8 cellular contexts compared by ENCODE assay signal in the genomic region with DNA sequence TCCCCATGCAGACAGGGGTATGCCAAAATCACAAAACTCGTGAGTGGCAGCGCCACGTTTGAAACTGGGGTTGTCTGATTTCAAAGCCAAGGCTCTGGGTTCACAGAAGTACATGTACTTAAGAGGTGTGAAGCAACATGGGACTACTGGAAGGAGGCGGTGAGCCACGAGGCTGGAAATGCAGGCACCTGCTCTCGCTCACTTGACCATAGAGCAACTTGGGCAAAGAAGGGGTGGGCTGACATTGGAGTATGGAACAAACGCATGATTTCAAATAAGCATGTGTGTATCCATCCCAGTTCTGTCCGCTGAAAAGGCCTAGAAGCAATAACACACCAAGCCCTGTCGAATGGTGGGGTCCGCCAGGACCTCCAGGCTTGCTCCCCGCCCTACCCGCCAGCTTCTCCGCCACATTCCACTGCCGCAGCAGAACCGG. TPM values are rescaled to one million over a fixed set of nuclear protein-coding genes. Genes with fewer than 3 reads are reported as not detected.
A peak's percentile ranks its signal among the peaks of the same experiment; 100 is the strongest.
DNase-seq lines count a peak whose midpoint lies in the region; ATAC-seq, FAIRE-seq and TF ChIP-seq lines count a peak whose summit lies in the region.

No MANE protein-coding gene starts in this region.

- POLR2A ChIA-PET in endothelial cell of umbilical vein (lab: Charles Lee) = interaction anchor here (0.9 to 1.3 kb wide), 3 partner anchors 18 to 573 kb away, joined by 3 to 8 read pairs (median 4); a partner anchor contains a TSS

- dilution Hi-C loops in endothelial cell of umbilical vein (cut with MboI; ENCODE audit: extremely low pct_ligation_motif_present, low sequenced_read_pairs) = no loop called here

- peaks cover 55% of the 10 kb centered on the region for H3K79me2 ChIP-seq in endothelial cell of umbilical vein (ENCODE audit: control insufficient read depth, insufficient read depth, low read length)

- H3K4me1 ChIP-seq in BLaER1 treated with 17β-estradiol and CSF1 and Interleukin-3, amounts not matched to agents 10 nM and 100 nM = peaks cover 37 to 48% (median 42%) of the 10 kb centered on the region in 10 experiments
- peaks cover 26% of the 10 kb centered on the region for H3K4me1 ChIP-seq in endothelial cell of umbilical vein (ENCODE audit: control insufficient read depth, extremely low read depth, insufficient read depth, low read length)

- intact Hi-C loops in endothelial cell of umbilical vein (cut with micrococcal nuclease) = loop anchor here (1.0 to 5.0 kb wide), 3 partner anchors 40 to 170 kb away; a partner anchor contains a TSS

- peak; percentile 28 for DNase-seq in SK-MEL-5 (ENCODE audit: low read depth, low spot score)
- DNase-seq in endothelial cell of umbilical vein (ENCODE audit: low read depth, low spot score) = no peak
- DNase-seq in naive B cell = no peak
- no peak for DNase-seq in NCI-H2081 treated with DMSO at 0.1 percent for 48 hours (lab: John Stamatoyannopoulos, UW)
- DNase-seq in D721Med (ENCODE audit: insufficient read length, low spot score) = no peak

- ATAC-seq in GM18907 (IDR thresholded peaks at IDR 0.05; ENCODE audit: unreplicated experiment) (peak; percentile 27), HG03103 (IDR thresholded peaks at IDR 0.05; ENCODE audit: low read depth, unreplicated experiment) (peak; percentile 7), naive B cell (ENCODE audit: low read depth in 2 of 2) (peak; percentile 5 to 8)

- H3K36me3 ChIP-seq in BLaER1 treated with 17β-estradiol and CSF1 and Interleukin-3, amounts not matched to agents 10 nM and 100 nM = peaks cover 15 to 30% (median 21%) of the 10 kb centered on the region in 11 experiments
- H3K36me3 ChIP-seq in endothelial cell of umbilical vein (ENCODE audit: control insufficient read depth in 2 of 2, extremely low read depth in 1 of 2, insufficient read depth in 2 of 2, low read length in 2 of 2) = peaks cover 0 to 2% of the 10 kb centered on the region in 2 experiments

- peak overlapping the region; percentile 89 to 100 (median 98) for H3K4me3 ChIP-seq in BLaER1 treated with 17β-estradiol and CSF1 and Interleukin-3, amounts not matched to agents 10 nM and 100 nM
- peak overlapping the region; percentile 39 to 90 (median 67) for H3K4me3 ChIP-seq in endothelial cell of umbilical vein (replicated peaks in 1 of 3; ENCODE audit: insufficient read depth in 1 of 3, low read depth in 1 of 3, low read length in 3 of 3)

- H3K9ac ChIP-seq in BLaER1 treated with 17β-estradiol and CSF1 and Interleukin-3, amounts not matched to agents 10 nM and 100 nM = peak overlapping the region; percentile 98 to 100 (median 100)
- peak overlapping the region; percentile 77 for H3K9ac ChIP-seq in endothelial cell of umbilical vein (replicated peaks; ENCODE audit: extremely low read depth, insufficient read depth, low read length)

- peak overlapping the region; percentile 85 to 97 (median 92) for H3K4me2 ChIP-seq in BLaER1 treated with 17β-estradiol and CSF1 and Interleukin-3, amounts not matched to agents 10 nM and 100 nM
- H3K4me2 ChIP-seq in endothelial cell of umbilical vein (ENCODE audit: insufficient read depth, low read length) = peak overlapping the region; percentile 92

- no peaks in the 10 kb centered on the region for H3K27me3 Mint-ChIP-seq in naive B cell

- peaks cover 0 to 8% of the 10 kb centered on the region in 2 donors for H3K36me3 Mint-ChIP-seq in naive B cell

- peak overlapping the region; percentile 98 to 100 (median 99) for H3K27ac Mint-ChIP-seq in naive B cell

- no peaks in the 10 kb centered on the region for H3K9me1 ChIP-seq in endothelial cell of umbilical vein (replicated peaks; ENCODE audit: control insufficient read depth, extremely low read depth, insufficient read depth, low read length)

- peaks cover 13 to 40% (median 15%) of the 10 kb centered on the region in 3 donors for H3K4me1 Mint-ChIP-seq in naive B cell

- peak overlapping the region; percentile 94 to 100 (median 100) for H3K4me3 Mint-ChIP-seq in naive B cell

- TF ChIP-seq CTCF in endothelial cell of umbilical vein (IDR thresholded peaks at IDR 0.05; ENCODE audit: extremely low read depth in 1 of 2, insufficient read depth in 1 of 2, low read depth in 1 of 2, low read length in 2 of 2) = no peak
- TF ChIP-seq CTCF in D721Med (IDR thresholded peaks at IDR 0.05; ENCODE audit: insufficient read depth, missing control alignments) = no peak

- H3K9me3 ChIP-seq in BLaER1 treated with 17β-estradiol and CSF1 and Interleukin-3, amounts not matched to agents 10 nM and 100 nM (replicated peaks in 1 of 11) = no peaks in the 10 kb centered on the region
- no peaks in the 10 kb centered on the region for H3K9me3 ChIP-seq in endothelial cell of umbilical vein (replicated peaks; ENCODE audit: control insufficient read depth, insufficient read depth, low read length)

- H3K27ac ChIP-seq in BLaER1 treated with 17β-estradiol and CSF1 and Interleukin-3, amounts not matched to agents 10 nM and 100 nM = peak overlapping the region; percentile 72 to 100 (median 100)
- H3K27ac ChIP-seq in endothelial cell of umbilical vein (ENCODE audit: insufficient read depth, low read depth, low read length) = peak overlapping the region; percentile 47

- peak overlapping the region; percentile 97 for H2AFZ ChIP-seq in endothelial cell of umbilical vein (ENCODE audit: low read depth, low read length)

- BruUV-seq in endothelial cell of umbilical vein (replicated peaks; lab: Mats Ljungman, UMichigan) = TSS peak; percentile 79

- CTCF ChIA-PET in endothelial cell of umbilical vein (lab: Charles Lee) = interaction anchor here (0.8 to 1.7 kb wide), 8 partner anchors 10 to 309 kb away, joined by 3 to 9 read pairs (median 4); no protein-coding TSS in a partner anchor

- no peak for FAIRE-seq in endothelial cell of umbilical vein (lab: Jason Lieb, UNC)
- FAIRE-seq in D721Med (lab: Jason Lieb, UNC) = no peak

- peaks cover 35 to 40% (median 37%) of the 10 kb centered on the region in 11 experiments for H4K20me1 ChIP-seq in BLaER1 treated with 17β-estradiol and CSF1 and Interleukin-3, amounts not matched to agents 10 nM and 100 nM
- H4K20me1 ChIP-seq in endothelial cell of umbilical vein (replicated peaks; ENCODE audit: control insufficient read depth, extremely low read depth, insufficient read depth, low read length) = peaks cover 3% of the 10 kb centered on the region

- no peak for TF ChIP-seq POLR2A in endothelial cell of umbilical vein (IDR thresholded peaks at IDR 0.05; ENCODE audit: low read depth, low read length)

- in situ Hi-C loops in SK-MEL-5 (cut with HindIII; ENCODE audit: low pct_unique_long_range_greater_than_20kb, low sequenced_read_pairs) = no loop called here

- peaks cover 0 to 3% (median 0%) of the 10 kb centered on the region in 7 donors for H3K9me3 Mint-ChIP-seq in naive B cell

- no peaks in the 10 kb centered on the region for H3K27me3 ChIP-seq in BLaER1 treated with 17β-estradiol and CSF1 and Interleukin-3, amounts not matched to agents 10 nM and 100 nM
- H3K27me3 ChIP-seq in endothelial cell of umbilical vein (ENCODE audit: control insufficient read depth in 2 of 2, insufficient read depth in 2 of 2, low read length in 2 of 2) = no peaks in the 10 kb centered on the region

TF ChIP-seq in endothelial cell of umbilical vein, 7 proteins besides CTCF, POLR2A, EP300 and RAD21:
- TF ChIP-seq MYC (IDR thresholded peaks at IDR 0.05; ENCODE audit: low read depth, low read length) (no peak), JUN (IDR thresholded peaks at IDR 0.05; ENCODE audit: borderline replicate concordance, insufficient read depth, insufficient read length, low read depth) (no peak), GATA2 (IDR thresholded peaks at IDR 0.05; ENCODE audit: insufficient read depth, insufficient read length, low read depth, low read length) (no peak), POLR2AphosphoS5 (IDR thresholded peaks at IDR 0.05; ENCODE audit: insufficient read depth, low read depth, low read length) (no peak), FOS (IDR thresholded peaks at IDR 0.05; ENCODE audit: borderline replicate concordance, insufficient read depth, low read length) (no peak), EZH2 (IDR thresholded peaks at IDR 0.05; ENCODE audit: borderline replicate concordance, low read depth, low read length, severe bottlenecking) (no peak)
- TF ChIP-seq, protein P1, sequence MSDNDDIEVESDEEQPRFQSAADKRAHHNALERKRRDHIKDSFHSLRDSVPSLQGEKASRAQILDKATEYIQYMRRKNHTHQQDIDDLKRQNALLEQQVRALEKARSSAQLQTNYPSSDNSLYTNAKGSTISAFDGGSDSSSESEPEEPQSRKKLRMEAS (IDR thresholded peaks at IDR 0.05; ENCODE audit: insufficient read depth, insufficient read length) = no peak

RNA-seq across cellular contexts. Expression of a gene that starts 0.6 kb away (rescaled TPM):
- total RNA-seq in SK-MEL-5 (2014; rRNA removed; shearing (Covaris generic)) = 74.8 and 91.9 TPM in 2 replicates
- polyA plus RNA-seq in SK-MEL-5 (2015; cell fraction: cytosol; rRNA removed) = 170 and 200 TPM in 2 replicates
- 34.3 and 35.3 TPM in 2 replicates for polyA plus RNA-seq in SK-MEL-5 (2015; cell fraction: nucleus; rRNA removed)
- total RNA-seq in endothelial cell of umbilical vein = 287 and 301 TPM in 2 replicates
- 32.5 and 48.7 TPM in 2 replicates for polyA plus RNA-seq in endothelial cell of umbilical vein
- polyA plus RNA-seq in endothelial cell of umbilical vein (2011; cell fraction: cytosol; rRNA removed) = 73.4 and 76.2 TPM in 2 replicates
- polyA plus RNA-seq in endothelial cell of umbilical vein (2011; cell fraction: nucleus; rRNA removed) = 30.0 and 36.4 TPM in 2 replicates
- polyA plus RNA-seq in endothelial cell of umbilical vein (2012) = 284 and 365 TPM in 2 replicates
- 89.8 and 93.0 TPM in 2 replicates for polyA minus RNA-seq in endothelial cell of umbilical vein
- polyA minus RNA-seq in endothelial cell of umbilical vein (2011; cell fraction: cytosol; rRNA and poly(A)+ RNA removed) = 52.8 TPM
- polyA minus RNA-seq in endothelial cell of umbilical vein (2011; cell fraction: nucleus; rRNA and poly(A)+ RNA removed) = 22.1 and 34.0 TPM in 2 replicates
- 100 to 1,000 TPM; 345 to 395 (median 383) TPM for polyA plus RNA-seq in naive B cell (ENCODE audit: low read depth in 6 of 6)
